35 cellular contexts compared by ENCODE assay signal in the genomic region with DNA sequence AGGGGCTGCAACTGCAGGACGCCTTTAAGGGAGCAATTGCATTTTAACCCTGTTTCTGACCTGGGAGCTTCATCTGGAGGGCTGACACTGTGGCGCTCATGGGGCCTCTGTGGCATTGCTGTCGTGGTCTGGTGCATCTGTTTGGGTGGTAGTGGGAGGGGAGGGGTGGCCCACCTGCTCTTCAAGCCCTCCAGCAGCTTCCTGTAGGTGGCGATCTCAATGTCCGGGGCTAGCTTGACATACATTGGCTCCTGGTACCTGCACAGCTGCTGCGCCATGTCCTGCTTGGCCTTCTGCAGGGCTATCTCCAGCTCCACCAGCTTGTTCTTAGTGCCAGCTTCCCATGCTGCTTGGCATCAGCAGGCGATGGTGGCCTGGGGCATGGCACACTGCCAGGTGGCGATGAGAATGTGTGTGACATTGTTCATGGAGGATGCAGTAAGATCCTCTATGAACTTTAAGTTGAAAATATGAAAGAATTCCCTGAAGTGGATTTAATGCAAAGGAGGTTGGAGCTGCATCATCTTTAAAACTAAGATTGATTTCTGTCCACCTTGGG. TPM values are rescaled to one million over a fixed set of nuclear protein-coding genes. Genes with fewer than 3 reads are reported as not detected.
DNase-seq lines count a peak whose midpoint lies in the region; ATAC-seq and TF ChIP-seq lines count a peak whose summit lies in the region.
"Had no signal": no experiment of that assay in that cellular context is flagged by ENCODE, and none has a peak within 500 bp of the region (broad histone marks: within the 10 kb centered on the region; RNA-seq: fewer than 3 reads in every experiment).

No MANE protein-coding gene starts in this region.

- peaks cover 0 to 5% of the 10 kb centered on the region in 2 donors for H3K9me3 ChIP-seq in neuronal stem cell (replicated peaks in 1 of 2; ENCODE audit: control insufficient read depth in 2 of 2, insufficient read depth in 1 of 2, low read depth in 1 of 2, low read length in 2 of 2)
- H3K9me3 ChIP-seq: body of pancreas, Caco-2, gastroesophageal sphincter, left lung, pancreas, upper lobe of left lung had no signal

- H3K4ac ChIP-seq in neuronal stem cell (ENCODE audit: low read length) = no peak overlapping the region

- no peaks in the 10 kb centered on the region for H3K79me2 ChIP-seq in GM23338 (replicated peaks; ENCODE audit: insufficient read depth)
- H3K79me2 ChIP-seq: hepatocyte had no signal

- H3K14ac ChIP-seq in neuronal stem cell (ENCODE audit: low read length) = no peak overlapping the region

- DNase-seq in GM23338 (ENCODE audit: low spot score) (peak; percentile 56), NAMALWA (ENCODE audit: low spot score) (peak; percentile 9), choroid plexus epithelial cell (ENCODE audit: low read depth) (no peak), neuronal stem cell (ENCODE audit: low spot score) (no peak), foreskin melanocyte (no peak), NCI-H1048 (lab: John Stamatoyannopoulos, UW) (no peak)
- DNase-seq: activated CD4-positive, alpha-beta T cell treated with anti-CD3 and anti-CD28 coated beads, Interleukin-2, amount 10 ng/mL, durations not matched to agents 24 days and 14 days; activated CD8-positive, alpha-beta memory T cell treated with anti-CD3 and anti-CD28 coated beads for 24 hours; activated naive CD4-positive, alpha-beta T cell treated with anti-CD3 and anti-CD28 coated beads, Interleukin-2, amount 50 U/mL, for 16 hours; activated T-cell treated with anti-CD3 and anti-CD28 coated beads for 4 hours; body of pancreas; Caco-2; GDM1; left lung; NCI-H1417 treated with DMSO at 0.1 percent for 48 hours; NCI-H2107; NCI-H446; NCI-H774; pancreas; T-cell; upper lobe of left lung had no signal

- no peak overlapping the region for H3K4me3 ChIP-seq in GM23338
- H3K4me3 ChIP-seq in choroid plexus epithelial cell (ENCODE audit: low read depth, low read length) = no peak overlapping the region
- peak overlapping the region in 1 of 2 donors; percentile 30 for H3K4me3 ChIP-seq in neuronal stem cell (ENCODE audit: low read length in 2 of 2)
- H3K4me3 ChIP-seq: body of pancreas, gastroesophageal sphincter, hepatocyte, left lung, pancreas, upper lobe of left lung had no signal

- no peak overlapping the region for H3K4me3 Mint-ChIP-seq in GM23338
- H3K4me3 Mint-ChIP-seq: activated CD4-positive, alpha-beta T cell treated with anti-CD3 and anti-CD28 coated beads, Interleukin-2, amount 10 ng/mL, durations not matched to agents 24 days and 14 days; CD14-positive monocyte; memory B cell; stimulated activated memory B cell treated with anti-CD40 and anti-IgM and Interleukin-4, amounts not matched to agents 10 μg/mL and 1 μg/mL and 100 μg/mL, for 72 hours; T-cell had no signal

- no peak overlapping the region for H4K91ac ChIP-seq in neuronal stem cell (ENCODE audit: low read depth, low read length, poor library complexity)

- no peak overlapping the region for H2BK15ac ChIP-seq in neuronal stem cell (ENCODE audit: low read length)

- H3K4me2 ChIP-seq in GM23338 (no peak overlapping the region), neuronal stem cell (ENCODE audit: insufficient read depth, low read length, poor library complexity, severe bottlenecking) (no peak overlapping the region)
- H3K4me2 ChIP-seq: hepatocyte had no signal

- peak overlapping the region; percentile 76 for H2AK5ac ChIP-seq in neuronal stem cell (ENCODE audit: low read depth, low read length)

- no peak overlapping the region for H3K9ac ChIP-seq in neuronal stem cell (ENCODE audit: low read depth, low read length, poor library complexity)

- H3K9me3 Mint-ChIP-seq in GM23338 = peaks cover 12% of the 10 kb centered on the region
- H3K9me3 Mint-ChIP-seq: activated CD4-positive, alpha-beta T cell treated with anti-CD3 and anti-CD28 coated beads, Interleukin-2, amount 10 ng/mL, durations not matched to agents 24 days and 14 days; activated T-helper 2 cell treated with anti-CD3 and anti-CD28 coated beads, Interferon-gamma antibody, Interleukin-2, Interleukin-4, amounts not matched to agents 10 μg/mL and 5 μg/mL and 100 μg/mL, durations not matched to agents 14 hours and 24 hours and 36 hours; IgD-negative memory B cell; memory B cell; stimulated activated memory B cell treated with anti-CD40 and anti-IgM and Interleukin-4, amounts not matched to agents 10 μg/mL and 1 μg/mL and 100 μg/mL, for 72 hours; T-cell had no signal

- peak; percentile 88 for ATAC-seq in GM23338
- ATAC-seq in HG02588 (IDR thresholded peaks at IDR 0.05; ENCODE audit: unreplicated experiment) = no peak
- ATAC-seq: body of pancreas; gastroesophageal sphincter; left lung; pancreas; stimulated activated memory B cell treated with anti-CD40 and anti-IgM and Interleukin-4, amounts not matched to agents 10 μg/mL and 1 μg/mL and 100 μg/mL, for 72 hours; T-cell had no signal

- no peak overlapping the region for H2BK5ac ChIP-seq in neuronal stem cell (ENCODE audit: low read length)

- H2BK120ac ChIP-seq in neuronal stem cell (ENCODE audit: low read depth, low read length) = no peak overlapping the region

- H3K23ac ChIP-seq in neuronal stem cell (ENCODE audit: low read depth, low read length, poor library complexity) = no peak overlapping the region

- H2BK12ac ChIP-seq in neuronal stem cell (ENCODE audit: low read length) = peak overlapping the region; percentile 69

- no peaks in the 10 kb centered on the region for H3K4me1 ChIP-seq in GM23338 (ENCODE audit: insufficient read depth)
- H3K4me1 ChIP-seq in neuronal stem cell (ENCODE audit: control insufficient read depth in 2 of 2, insufficient read depth in 1 of 2, low read depth in 1 of 2, low read length in 2 of 2) = peaks cover 0 to 27% of the 10 kb centered on the region in 2 donors
- H3K4me1 ChIP-seq: body of pancreas, Caco-2, left lung, pancreas had no signal

- H3K4me1 Mint-ChIP-seq in GM23338 = peaks cover 4% of the 10 kb centered on the region; the same call in 1 of the 3 replicates
- H3K4me1 Mint-ChIP-seq: activated CD4-positive, alpha-beta T cell treated with anti-CD3 and anti-CD28 coated beads, Interleukin-2, amount 10 ng/mL, durations not matched to agents 24 days and 14 days; IgD-negative memory B cell; memory B cell; stimulated activated memory B cell treated with anti-CD40 and anti-IgM and Interleukin-4, amounts not matched to agents 10 μg/mL and 1 μg/mL and 100 μg/mL, for 72 hours; T-cell had no signal

- H3K27me3 Mint-ChIP-seq in GM23338 (ENCODE audit: insufficient read depth, low read depth, poor library complexity) = peaks cover 3% of the 10 kb centered on the region
- H3K27me3 Mint-ChIP-seq: activated CD4-positive, alpha-beta T cell treated with anti-CD3 and anti-CD28 coated beads, Interleukin-2, amount 10 ng/mL, durations not matched to agents 24 days and 14 days had no signal

- no peak overlapping the region for H4K8ac ChIP-seq in neuronal stem cell (ENCODE audit: low read depth, low read length)

- H3K27ac ChIP-seq in GM23338 (ENCODE audit: low read depth) = no peak overlapping the region
- no peak overlapping the region for H3K27ac ChIP-seq in neuronal stem cell (replicated peaks; ENCODE audit: low read length)
- H3K27ac ChIP-seq: body of pancreas, gastroesophageal sphincter, hepatocyte, left lung, pancreas, RWPE1, upper lobe of left lung had no signal

- WGBS in neuronal stem cell (ENCODE audit: extremely low coverage in 2 of 2, insufficient read length in 2 of 2, insufficient replicate concordance in 1 of 2), 2 donors = no CpG with 5 or more reads among the region's 8 CpGs

- H3K9me2 ChIP-seq in GM23338 (ENCODE audit: insufficient read depth) = 0 out of 2 replicates have a peak, but pooled peaks cover under 1% of the 10 kb centered on the region

- H3K79me1 ChIP-seq in neuronal stem cell (ENCODE audit: low read depth, low read length) = no peaks in the 10 kb centered on the region

- TF ChIP-seq CTCF in GM23338 (conservative IDR thresholded peaks at IDR 0.05; ENCODE audit: low read depth in 2 of 2) (peak; percentile 50 to 69), choroid plexus epithelial cell (conservative IDR thresholded peaks at IDR 0.05; ENCODE audit: low read depth, low read length) (peak; percentile 12)

- H3K36me3 ChIP-seq in GM23338 (ENCODE audit: insufficient read depth) (no peaks in the 10 kb centered on the region), neuronal stem cell (replicated peaks in 1 of 2; ENCODE audit: control insufficient read depth in 2 of 2, insufficient read depth in 2 of 2, low read length in 2 of 2) (no peaks in the 10 kb centered on the region)
- H3K36me3 ChIP-seq: gastroesophageal sphincter, left lung, pancreas, upper lobe of left lung had no signal

- no peak overlapping the region for H2AFZ ChIP-seq in GM23338
- no peak overlapping the region for H2AFZ ChIP-seq in neuronal stem cell (ENCODE audit: low read length)
- H2AFZ ChIP-seq: hepatocyte had no signal

- H3K18ac ChIP-seq in neuronal stem cell (ENCODE audit: low read length) = peak overlapping the region; percentile 79

- H3F3A ChIP-seq in GM23338 (replicated peaks; ENCODE audit: low read depth) = no peaks in the 10 kb centered on the region

- H3K27me3 ChIP-seq in GM23338 (ENCODE audit: insufficient read depth) = no peaks in the 10 kb centered on the region
- no peaks in the 10 kb centered on the region for H3K27me3 ChIP-seq in neuronal stem cell (ENCODE audit: control insufficient read depth in 3 of 3, insufficient read depth in 3 of 3, low read depth in 1 of 3, low read length in 3 of 3)
- H3K27me3 ChIP-seq: body of pancreas, gastroesophageal sphincter, hepatocyte, pancreas, upper lobe of left lung had no signal

- H4K20me1 ChIP-seq in GM23338 (replicated peaks; ENCODE audit: insufficient read depth) = no peaks in the 10 kb centered on the region

- H3K36me3 Mint-ChIP-seq in GM23338 (ENCODE audit: low read depth) = no peaks in the 10 kb centered on the region
- H3K36me3 Mint-ChIP-seq: CD14-positive monocyte; IgD-negative memory B cell; memory B cell; stimulated activated memory B cell treated with anti-CD40 and anti-IgM and Interleukin-4, amounts not matched to agents 10 μg/mL and 1 μg/mL and 100 μg/mL, for 72 hours; T-cell had no signal

- H3K27ac Mint-ChIP-seq in GM23338 = no peak overlapping the region
- H3K27ac Mint-ChIP-seq: activated CD4-positive, alpha-beta T cell treated with anti-CD3 and anti-CD28 coated beads, Interleukin-2, amount 10 ng/mL, durations not matched to agents 24 days and 14 days; activated T-helper 2 cell treated with anti-CD3 and anti-CD28 coated beads, Interferon-gamma antibody, Interleukin-2, Interleukin-4, amounts not matched to agents 10 μg/mL and 5 μg/mL and 100 μg/mL, durations not matched to agents 14 hours and 24 hours and 36 hours; IgD-negative memory B cell; memory B cell; stimulated activated memory B cell treated with anti-CD40 and anti-IgM and Interleukin-4, amounts not matched to agents 10 μg/mL and 1 μg/mL and 100 μg/mL, for 72 hours; T-cell had no signal

RNA-seq across cellular contexts. Expression of a gene that starts 7.7 kb away (rescaled TPM):
- not detected in 2 replicates for total RNA-seq in GM23338 (2014; rRNA removed; shearing (Covaris generic))
- polyA plus RNA-seq in GM23338 (2016; fragmentation: Nextera tagmentation; extraction: Ambion mirVana) = not detected in 2 replicates
- not detected for polyA plus RNA-seq in neuronal stem cell (2013, experiment 1 of 2)
- not detected for polyA plus RNA-seq in neuronal stem cell (2013, experiment 2 of 2)
- total RNA-seq: activated CD4-positive, alpha-beta T cell treated with anti-CD3 and anti-CD28 coated beads, Interleukin-2, amount 10 ng/mL, durations not matched to agents 24 days and 14 days; activated T-helper 2 cell treated with anti-CD3 and anti-CD28 coated beads, Interferon-gamma antibody, Interleukin-2, Interleukin-4, amounts not matched to agents 10 μg/mL and 5 μg/mL and 100 μg/mL, durations not matched to agents 14 hours and 24 hours and 36 hours; body of pancreas; Caco-2; fibroblast of lung; gastroesophageal sphincter; hepatocyte; left lung; MCF 10A; pancreas; renal cortical epithelial cell; SK-MEL-5; T-cell; upper lobe of left lung had no signal
- polyA plus RNA-seq: CD14-positive monocyte, fibroblast of lung, hepatocyte, IgD-negative memory B cell, neural cell, pancreas had no signal

RNA-seq across cellular contexts. Expression of a gene that starts 20.3 kb away (rescaled TPM):
- not detected in 2 replicates for total RNA-seq in GM23338 (2014; rRNA removed; shearing (Covaris generic))
- not detected in 2 replicates for polyA plus RNA-seq in GM23338 (2016; fragmentation: Nextera tagmentation; extraction: Ambion mirVana)
- polyA plus RNA-seq in neuronal stem cell (2013, experiment 1 of 2) = not detected
- polyA plus RNA-seq in neuronal stem cell (2013, experiment 2 of 2) = not detected
- total RNA-seq: activated CD4-positive, alpha-beta T cell treated with anti-CD3 and anti-CD28 coated beads, Interleukin-2, amount 10 ng/mL, durations not matched to agents 24 days and 14 days; activated T-helper 2 cell treated with anti-CD3 and anti-CD28 coated beads, Interferon-gamma antibody, Interleukin-2, Interleukin-4, amounts not matched to agents 10 μg/mL and 5 μg/mL and 100 μg/mL, durations not matched to agents 14 hours and 24 hours and 36 hours; body of pancreas; Caco-2; fibroblast of lung; gastroesophageal sphincter; hepatocyte; left lung; MCF 10A; pancreas; renal cortical epithelial cell; SK-MEL-5; T-cell; upper lobe of left lung had no signal
- polyA plus RNA-seq: CD14-positive monocyte, fibroblast of lung, hepatocyte, IgD-negative memory B cell, neural cell, pancreas had no signal

RNA-seq across cellular contexts. Expression of a gene that starts 28.4 kb away (rescaled TPM):
- not detected in 2 replicates for total RNA-seq in GM23338 (2014; rRNA removed; shearing (Covaris generic))
- polyA plus RNA-seq in GM23338 (2016; fragmentation: Nextera tagmentation; extraction: Ambion mirVana) = not detected in 2 replicates
- not detected for polyA plus RNA-seq in neuronal stem cell (2013, experiment 1 of 2)
- polyA plus RNA-seq in neuronal stem cell (2013, experiment 2 of 2) = not detected
- total RNA-seq: activated CD4-positive, alpha-beta T cell treated with anti-CD3 and anti-CD28 coated beads, Interleukin-2, amount 10 ng/mL, durations not matched to agents 24 days and 14 days; activated T-helper 2 cell treated with anti-CD3 and anti-CD28 coated beads, Interferon-gamma antibody, Interleukin-2, Interleukin-4, amounts not matched to agents 10 μg/mL and 5 μg/mL and 100 μg/mL, durations not matched to agents 14 hours and 24 hours and 36 hours; body of pancreas; Caco-2; fibroblast of lung; gastroesophageal sphincter; hepatocyte; left lung; MCF 10A; pancreas; renal cortical epithelial cell; SK-MEL-5; T-cell; upper lobe of left lung had no signal
- polyA plus RNA-seq: CD14-positive monocyte, fibroblast of lung, hepatocyte, IgD-negative memory B cell, neural cell, pancreas had no signal

RNA-seq across cellular contexts. Expression of a gene that starts 38.1 kb away (rescaled TPM):
- not detected in 2 replicates for total RNA-seq in GM23338 (2014; rRNA removed; shearing (Covaris generic))
- polyA plus RNA-seq in GM23338 (2016; fragmentation: Nextera tagmentation; extraction: Ambion mirVana) = not detected in 2 replicates
- not detected for polyA plus RNA-seq in neuronal stem cell (2013, experiment 1 of 2)
- not detected for polyA plus RNA-seq in neuronal stem cell (2013, experiment 2 of 2)
- total RNA-seq: activated CD4-positive, alpha-beta T cell treated with anti-CD3 and anti-CD28 coated beads, Interleukin-2, amount 10 ng/mL, durations not matched to agents 24 days and 14 days; activated T-helper 2 cell treated with anti-CD3 and anti-CD28 coated beads, Interferon-gamma antibody, Interleukin-2, Interleukin-4, amounts not matched to agents 10 μg/mL and 5 μg/mL and 100 μg/mL, durations not matched to agents 14 hours and 24 hours and 36 hours; body of pancreas; Caco-2; fibroblast of lung; hepatocyte; left lung; SK-MEL-5; T-cell had no signal
- polyA plus RNA-seq: CD14-positive monocyte, IgD-negative memory B cell, neural cell had no signal

RNA-seq across cellular contexts. Expression of a gene that starts 46.6 kb away (rescaled TPM):
- total RNA-seq in GM23338 (2014; rRNA removed; shearing (Covaris generic)) = not detected in 2 replicates
- not detected in 2 replicates for polyA plus RNA-seq in GM23338 (2016; fragmentation: Nextera tagmentation; extraction: Ambion mirVana)
- not detected for polyA plus RNA-seq in neuronal stem cell (2013, experiment 1 of 2)
- polyA plus RNA-seq in neuronal stem cell (2013, experiment 2 of 2) = not detected
- total RNA-seq: activated CD4-positive, alpha-beta T cell treated with anti-CD3 and anti-CD28 coated beads, Interleukin-2, amount 10 ng/mL, durations not matched to agents 24 days and 14 days; activated T-helper 2 cell treated with anti-CD3 and anti-CD28 coated beads, Interferon-gamma antibody, Interleukin-2, Interleukin-4, amounts not matched to agents 10 μg/mL and 5 μg/mL and 100 μg/mL, durations not matched to agents 14 hours and 24 hours and 36 hours; body of pancreas; Caco-2; fibroblast of lung; gastroesophageal sphincter; hepatocyte; left lung; pancreas; renal cortical epithelial cell; SK-MEL-5; T-cell; upper lobe of left lung had no signal
- polyA plus RNA-seq: CD14-positive monocyte, fibroblast of lung, hepatocyte, IgD-negative memory B cell, neural cell, pancreas had no signal

Comparison
In these comparisons a context has a peak if more than half of its experiments do, and no peak if none do; other contexts are left out.
1. DNase-seq: peak in GM23338 (single experiment) and NAMALWA (single experiment); none in choroid plexus epithelial cell (single experiment), neuronal stem cell (single experiment), foreskin melanocyte (single experiment) and NCI-H1048 (single experiment).